ENCODE assay signal across 8 cellular contexts in the genomic region with DNA sequence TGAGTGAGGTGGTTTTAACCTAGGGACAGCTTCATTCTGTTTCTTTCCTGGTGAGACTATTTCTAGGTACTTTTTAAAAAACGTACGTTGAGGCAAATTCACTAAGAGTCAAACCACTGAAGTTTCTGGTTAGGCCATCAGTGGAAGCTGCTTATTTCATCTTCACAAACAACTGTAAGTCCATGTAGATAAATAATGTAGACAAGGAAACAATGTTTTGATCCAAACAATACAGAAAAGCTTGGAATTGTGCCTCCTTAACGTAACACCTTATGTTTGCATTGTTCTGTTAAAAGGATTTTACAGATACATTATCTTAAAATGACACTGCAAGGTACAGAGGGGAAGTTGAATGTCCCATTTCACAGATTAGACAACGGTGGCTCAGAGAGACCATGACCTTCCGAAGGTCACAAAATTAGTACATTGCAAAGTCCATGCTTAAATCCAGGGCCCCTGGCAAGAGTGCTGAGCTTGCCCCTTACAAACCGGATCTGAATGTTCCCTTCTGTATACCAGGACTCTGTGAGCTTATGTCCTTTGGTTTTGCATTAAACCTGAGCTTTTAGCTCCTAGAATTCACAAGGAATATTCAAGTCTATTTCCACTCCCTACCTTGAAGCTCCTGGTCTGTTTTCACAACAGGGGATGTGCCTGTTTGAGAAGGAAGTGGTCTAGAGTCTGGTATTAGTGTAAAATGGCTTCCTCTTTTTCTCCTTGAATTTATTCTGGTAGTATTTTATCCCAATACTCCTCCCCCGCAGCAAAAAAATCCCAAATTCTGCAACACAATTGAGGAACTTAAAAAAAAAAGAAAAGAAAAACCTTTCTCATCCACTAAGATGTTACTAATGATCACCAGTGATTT. TPM values are rescaled to one million over a fixed set of nuclear protein-coding genes. Genes with fewer than 3 reads are reported as not detected.
A peak's percentile ranks its signal among the peaks of the same experiment; 100 is the strongest.
DNase-seq lines count a peak whose midpoint lies in the region; ATAC-seq, FAIRE-seq and TF ChIP-seq lines count a peak whose summit lies in the region.

No MANE protein-coding gene starts in this region.

- H3K4me1 Mint-ChIP-seq in activated T-cell treated with anti-CD3 and anti-CD28 coated beads, Interleukin-2, amount 50 U/mL, for 4 hours (ENCODE audit: low read depth), result peaks cover 36% of the 10 kb centered on the region
- peaks cover 45% of the 10 kb centered on the region for H3K4me1 Mint-ChIP-seq in T-helper 2 cell treated with Interferon-gamma antibody and Interleukin-4, amounts not matched to agents 5 μg/mL and 100 μg/mL, for 36 hours (ENCODE audit: low read depth)
- H3K4me1 Mint-ChIP-seq in glutamatergic neuron (ENCODE audit: low read depth, unreplicated experiment), result peaks cover 19% of the 10 kb centered on the region

- H3K27me3 ChIP-seq in sigmoid colon, result no peaks in the 10 kb centered on the region

- H3K27ac ChIP-seq in sigmoid colon, result peak overlapping the region; percentile 78 to 84 (median 81)

- 27 to 38% methylated on average over 7 of the region's 7 CpGs for WGBS in sigmoid colon, 2 donors

- H3K36me3 Mint-ChIP-seq in activated T-cell treated with anti-CD3 and anti-CD28 coated beads, Interleukin-2, amount 50 U/mL, for 4 hours (ENCODE audit: insufficient read depth), result no peaks in the 10 kb centered on the region
- H3K36me3 Mint-ChIP-seq in T-helper 2 cell treated with Interferon-gamma antibody and Interleukin-4, amounts not matched to agents 5 μg/mL and 100 μg/mL, for 36 hours (ENCODE audit: low read depth), result no peaks in the 10 kb centered on the region
- no peaks in the 10 kb centered on the region for H3K36me3 Mint-ChIP-seq in glutamatergic neuron (ENCODE audit: unreplicated experiment)

- TF ChIP-seq CTCF in glutamatergic neuron (IDR thresholded peaks at IDR 0.05; ENCODE audit: partially characterized antibody, unreplicated experiment), result no peak
- TF ChIP-seq CTCF in sigmoid colon (IDR thresholded peaks at IDR 0.05), result no peak

- H3K9me3 ChIP-seq in sigmoid colon, result no peaks in the 10 kb centered on the region

- no peaks in the 10 kb centered on the region for H3K36me3 ChIP-seq in sigmoid colon

- TF ChIP-seq EP300 in sigmoid colon (IDR thresholded peaks at IDR 0.05), result no peak

- no peaks in the 10 kb centered on the region for H3K9me3 Mint-ChIP-seq in activated T-cell treated with anti-CD3 and anti-CD28 coated beads, Interleukin-2, amount 50 U/mL, for 4 hours
- H3K9me3 Mint-ChIP-seq in T-helper 2 cell treated with Interferon-gamma antibody and Interleukin-4, amounts not matched to agents 5 μg/mL and 100 μg/mL, for 36 hours, result no peaks in the 10 kb centered on the region
- H3K9me3 Mint-ChIP-seq in glutamatergic neuron (ENCODE audit: unreplicated experiment), result no peaks in the 10 kb centered on the region

- no peak overlapping the region for H3K4me3 ChIP-seq in sigmoid colon

- no peak for ATAC-seq in activated T-cell treated with anti-CD3 and anti-CD28 coated beads, Interleukin-2, amount 50 U/mL, for 4 hours

- DNase-seq in activated T-cell treated with anti-CD3 and anti-CD28 coated beads, Interleukin-2, amount 50 U/mL, for 4 hours, result no peak
- DNase-seq in activated T-cell treated with anti-CD3 and anti-CD28 coated beads for 4 hours (no peak), glutamatergic neuron (no peak), sigmoid colon (peak; percentile 52), frontal cortex (ENCODE audit: low spot score in 2 of 2) (no peak), iPS-NIHi7 (ENCODE audit: extremely low spot score) (no peak)
- no peak for DNase-seq in T-helper 2 cell treated with Interferon-gamma antibody and Interleukin-4, amounts not matched to agents 5 μg/mL and 100 μg/mL, for 36 hours (ENCODE audit: low spot score)
- no peak for DNase-seq in effector CD4-positive, alpha-beta T cell

- no peak for FAIRE-seq in frontal cortex (lab: Jason Lieb, UNC)

- H3K4me1 ChIP-seq in sigmoid colon, result peaks cover 0 to 31% (median 26%) of the 10 kb centered on the region in 4 donors

- no peak for TF ChIP-seq POLR2A in sigmoid colon (IDR thresholded peaks at IDR 0.05)

- no peaks in the 10 kb centered on the region for H3K27me3 Mint-ChIP-seq in activated T-cell treated with anti-CD3 and anti-CD28 coated beads, Interleukin-2, amount 50 U/mL, for 4 hours (ENCODE audit: low read depth)
- no peaks in the 10 kb centered on the region for H3K27me3 Mint-ChIP-seq in T-helper 2 cell treated with Interferon-gamma antibody and Interleukin-4, amounts not matched to agents 5 μg/mL and 100 μg/mL, for 36 hours (ENCODE audit: low read depth)
- H3K27me3 Mint-ChIP-seq in glutamatergic neuron (ENCODE audit: unreplicated experiment), result no peaks in the 10 kb centered on the region

- peak overlapping the region; percentile 96 for H3K27ac Mint-ChIP-seq in T-helper 2 cell treated with Interferon-gamma antibody and Interleukin-4, amounts not matched to agents 5 μg/mL and 100 μg/mL, for 36 hours
- no peak overlapping the region for H3K27ac Mint-ChIP-seq in glutamatergic neuron (ENCODE audit: unreplicated experiment)

- H3K4me3 Mint-ChIP-seq in activated T-cell treated with anti-CD3 and anti-CD28 coated beads, Interleukin-2, amount 50 U/mL, for 4 hours, result peak overlapping the region; percentile 82
- peak overlapping the region; percentile 82 for H3K4me3 Mint-ChIP-seq in T-helper 2 cell treated with Interferon-gamma antibody and Interleukin-4, amounts not matched to agents 5 μg/mL and 100 μg/mL, for 36 hours
- peak overlapping the region; percentile 74 for H3K4me3 Mint-ChIP-seq in glutamatergic neuron (ENCODE audit: unreplicated experiment)

- intact Hi-C loops in sigmoid colon (cut with DNase I), result loop anchor here (5.0 kb wide), 1 partner anchor 45 kb away; no protein-coding TSS in a partner anchor

RNA-seq across cellular contexts. Expression of a gene that starts 28.8 kb away (rescaled TPM):
- total RNA-seq in activated T-cell treated with anti-CD3 and anti-CD28 coated beads, Interleukin-2, amount 50 U/mL, for 4 hours, result 10 to 100 TPM; 25.9 to 27.8 (median 26.4) TPM
- total RNA-seq in glutamatergic neuron (ENCODE audit: unreplicated experiment), result 64.7 TPM
- total RNA-seq in sigmoid colon, result 10 to 100 TPM; 11.4 to 20.2 (median 15.9) TPM
- 10 to 100 TPM; 17.6 to 27.0 (median 21.0) TPM for polyA plus RNA-seq in sigmoid colon
- total RNA-seq in frontal cortex, result 4.1 TPM
